1 cellular context compared by ENCODE assay signal in genomic region chr9:133074111-133074651, GRCh38.
A peak's percentile ranks its signal among the peaks of the same experiment; 100 is the strongest.
TF ChIP-seq lines count a peak whose summit lies in the region.

No MANE protein-coding gene starts in this region.

TF ChIP-seq in K562, 482 proteins besides CTCF, POLR2A, EP300 and RAD21 (continued from another document and continues in another):
- TF ChIP-seq MGA (IDR thresholded peaks at IDR 0.05) (no peak), ZKSCAN8 (CRISPR knock-in tag; IDR thresholded peaks at IDR 0.05) (no peak), GATAD2B (IDR thresholded peaks at IDR 0.05; ENCODE audit: borderline replicate concordance) (no peak), E2F6 (IDR thresholded peaks at IDR 0.05; ENCODE audit: borderline replicate concordance in 1 of 2, extremely low read depth in 1 of 2, insufficient read depth in 1 of 2, insufficient read length in 1 of 2, low read depth in 1 of 2, low read length in 1 of 2, poor library complexity in 1 of 2, severe bottlenecking in 1 of 2) (no peak), ZNF280B (CRISPR knock-in tag; IDR thresholded peaks at IDR 0.05) (no peak), CREB3L1 (IDR thresholded peaks at IDR 0.05; ENCODE audit: borderline replicate concordance, low read depth) (no peak), BRF2 (IDR thresholded peaks at IDR 0.05; ENCODE audit: borderline replicate concordance, insufficient read depth, insufficient read length) (no peak), C11orf30 (IDR thresholded peaks at IDR 0.05; ENCODE audit: low read depth) (no peak), MTA1 (IDR thresholded peaks at IDR 0.05; ENCODE audit: borderline replicate concordance) (no peak), HMG20B (CRISPR knock-in tag; IDR thresholded peaks at IDR 0.05) (no peak), CEBPB (tag; IDR thresholded peaks at IDR 0.05) (no peak), RAD51 (IDR thresholded peaks at IDR 0.05; ENCODE audit: borderline replicate concordance, low read depth) (no peak), BRD4 (IDR thresholded peaks at IDR 0.05) (no peak), ZNF24 (IDR thresholded peaks at IDR 0.05) (no peak), XRCC4 (IDR thresholded peaks at IDR 0.05; ENCODE audit: extremely low read depth, insufficient read depth, insufficient read length) (no peak), FOXM1 (IDR thresholded peaks at IDR 0.05; ENCODE audit: low read depth) (no peak), FOXM1 (CRISPR knock-in tag; IDR thresholded peaks at IDR 0.05; ENCODE audit: low read depth) (no peak), HDAC2 (IDR thresholded peaks at IDR 0.05) (0 out of 2 replicates have a peak, but pooled peaks have one; percentile 42), TCF3 (CRISPR knock-in tag; IDR thresholded peaks at IDR 0.05) (peak; percentile 67), NCOA4 (IDR thresholded peaks at IDR 0.05; ENCODE audit: partially characterized antibody) (no peak), REST (CRISPR knock-in tag; IDR thresholded peaks at IDR 0.05; ENCODE audit: low read depth) (no peak), TCFL5 (CRISPR knock-in tag; conservative IDR thresholded peaks at IDR 0.05) (no peak), ZNF121 (CRISPR knock-in tag; conservative IDR thresholded peaks at IDR 0.05) (peak; percentile 60), JUNB (CRISPR knock-in tag; conservative IDR thresholded peaks at IDR 0.05) (no peak), PHB2 (IDR thresholded peaks at IDR 0.05; ENCODE audit: low read depth) (no peak), HDAC8 (tag; IDR thresholded peaks at IDR 0.05) (no peak), TOE1 (IDR thresholded peaks at IDR 0.05; ENCODE audit: borderline replicate concordance) (no peak), TOE1 (CRISPR knock-in tag; IDR thresholded peaks at IDR 0.05; ENCODE audit: borderline replicate concordance, low read depth) (no peak), NFXL1 (CRISPR knock-in tag; IDR thresholded peaks at IDR 0.05) (no peak), HIVEP1 (CRISPR knock-in tag; IDR thresholded peaks at IDR 0.05) (no peak), CBFA2T2 (conservative IDR thresholded peaks at IDR 0.05) (peak; percentile 47; the same call in 1 of the 2 replicates), HDAC1 (IDR thresholded peaks at IDR 0.05) (peak in 1 of 2 experiments; percentile 57; a peak in 1 of 4 replicates), PCBP1 (IDR thresholded peaks at IDR 0.05; ENCODE audit: low read depth, low read length, poor library complexity, severe bottlenecking) (no peak), HNRNPLL (IDR thresholded peaks at IDR 0.05; ENCODE audit: low read depth, low read length, poor library complexity, severe bottlenecking) (no peak), NBN (IDR thresholded peaks at IDR 0.05; ENCODE audit: low read depth) (no peak), RNF2 (IDR thresholded peaks at IDR 0.05) (no peak), NFIC (IDR thresholded peaks at IDR 0.05) (peak; percentile 57), GABPB1 (CRISPR knock-in tag; IDR thresholded peaks at IDR 0.05) (no peak), TCF7L2 (IDR thresholded peaks at IDR 0.05; ENCODE audit: low read depth, low read length) (no peak), FUS (optimal IDR thresholded peaks at IDR 0.05; ENCODE audit: low read depth, low read length) (no peak), HDAC3 (IDR thresholded peaks at IDR 0.05; ENCODE audit: borderline replicate concordance, partially characterized antibody) (no peak), ZNF224 (CRISPR knock-in tag; IDR thresholded peaks at IDR 0.05) (no peak), MTA2 (IDR thresholded peaks at IDR 0.05; ENCODE audit: low read depth) (0 out of 2 replicates have a peak, but pooled peaks have one; percentile 17), RBM34 (IDR thresholded peaks at IDR 0.05; ENCODE audit: borderline replicate concordance, insufficient read depth, low read length) (no peak), ZNF184 (CRISPR knock-in tag; IDR thresholded peaks at IDR 0.05) (no peak), RBBP5 (IDR thresholded peaks at IDR 0.05; ENCODE audit: borderline replicate concordance, insufficient read depth, low read length, poor library complexity, severe bottlenecking) (no peak), KDM4B (IDR thresholded peaks at IDR 0.05; ENCODE audit: borderline replicate concordance in 2 of 2, low read depth in 1 of 2) (no peak), ZNF644 (tag; IDR thresholded peaks at IDR 0.05; ENCODE audit: low read depth) (no peak)
